In genomic region chr3:125520563-125520919, GRCh38 we compare ENCODE assay signal across 8 cellular contexts. TPM values are rescaled to one million over a fixed set of nuclear protein-coding genes. Genes with fewer than 3 reads are reported as not detected.
DNase-seq lines count a peak whose midpoint lies in the region; ATAC-seq and FAIRE-seq lines count a peak whose summit lies in the region.
"Not testable (repeated sequence)": the region's sequence is repeated elsewhere in the genome, so short reads cannot be mapped to it uniquely, and the experiment has no call there.

No MANE protein-coding gene starts in this region.

- H3K4me1 ChIP-seq in ACC112 (ENCODE audit: control insufficient read depth, insufficient read depth, low read length, unreplicated experiment); HAP-1; SJCRH30; duodenal mucosa (ENCODE audit: control insufficient read depth in 1 of 2, insufficient read depth in 2 of 2, low read length in 2 of 2); iPS DF 6.9 (ENCODE audit: control insufficient read depth, insufficient read depth, low read length); small intestine (ENCODE audit: control insufficient read depth in 2 of 2, insufficient read depth in 1 of 2, low read depth in 1 of 2, low read length in 1 of 2): not testable (repeated sequence)

- not testable (repeated sequence) for H3K27ac ChIP-seq in ACC112 (ENCODE audit: low read depth, low read length); iPS DF 6.9 (ENCODE audit: low read length)
- H3K27ac ChIP-seq in SJCRH30 = peak overlapping the region; percentile 65
- peak overlapping the region; percentile 26 for H3K27ac ChIP-seq in duodenal mucosa (ENCODE audit: low read depth, low read length)
- H3K27ac ChIP-seq in small intestine (ENCODE audit: low read depth in 1 of 2, low read length in 1 of 2) = peak overlapping the region in 1 of 2 donors; percentile 64

- no CpG with 5 or more reads among the region's 15 CpGs for WGBS in iPS DF 6.9 (ENCODE audit: insufficient coverage, insufficient read length)
- 58 to 74% (median 72%) methylated on average over 15 of the region's 15 CpGs for WGBS in small intestine, 3 donors

- peaks cover 39% of the 10 kb centered on the region for H3K79me2 ChIP-seq in ACC112 (ENCODE audit: control insufficient read depth, insufficient read depth, low read length, unreplicated experiment)

- in situ Hi-C loops in HAP-1 (cut with MboI; ENCODE audit: low sequenced_read_pairs) = not testable (repeated sequence)

- peaks cover 0 to 27% of the 10 kb centered on the region in 2 donors for H3K36me3 Mint-ChIP-seq in activated naive CD4-positive, alpha-beta T cell treated with anti-CD3 and anti-CD28 coated beads, Interleukin-2, amount 50 U/mL, for 72 hours
- H3K36me3 Mint-ChIP-seq in naive B cell = not testable (repeated sequence)

- H3K9me3 ChIP-seq in HAP-1; SJCRH30 (replicated peaks); duodenal mucosa (ENCODE audit: control insufficient read depth in 1 of 2, low read length in 2 of 2); iPS DF 6.9 (ENCODE audit: control insufficient read depth, insufficient read depth, low read length); small intestine (ENCODE audit: control insufficient read depth, low read depth): not testable (repeated sequence)

- H3K4me3 ChIP-seq in ACC112 (ENCODE audit: low read depth, low read length) (peak overlapping the region; percentile 98), HAP-1 (peak overlapping the region; percentile 95), SJCRH30 (peak overlapping the region; percentile 91), duodenal mucosa (ENCODE audit: low read depth in 1 of 2, low read length in 2 of 2) (peak overlapping the region; percentile 75 to 96), iPS DF 6.9 (ENCODE audit: low read length) (peak overlapping the region; percentile 84; the same call in 1 of the 2 replicates), small intestine (ENCODE audit: low read depth in 1 of 2, low read length in 2 of 2) (peak overlapping the region; percentile 74 to 84)

- H2AFZ ChIP-seq in ACC112 (ENCODE audit: low read length, unreplicated experiment) = peak overlapping the region; percentile 66

- H3K9me3 Mint-ChIP-seq in activated naive CD4-positive, alpha-beta T cell treated with anti-CD3 and anti-CD28 coated beads, Interleukin-2, amount 50 U/mL, for 72 hours; naive B cell: not testable (repeated sequence)

- DNase-seq in HAP-1 (ENCODE audit: low spot score in 2 of 2); SJCRH30; activated naive CD4-positive, alpha-beta T cell treated with anti-CD3 and anti-CD28 coated beads, Interleukin-2, amount 50 U/mL, for 72 hours (ENCODE audit: low spot score in 2 of 2); iPS DF 6.9 (ENCODE audit: low read depth, low spot score); naive B cell; small intestine: not testable (repeated sequence)

- peak overlapping the region; percentile 89 to 98 (median 96) for H3K4me3 Mint-ChIP-seq in naive B cell

- not testable (repeated sequence) for H3K36me3 ChIP-seq in ACC112 (ENCODE audit: insufficient read depth, low read length); HAP-1 (replicated peaks); SJCRH30; duodenal mucosa (ENCODE audit: control insufficient read depth in 1 of 2, insufficient read depth in 2 of 2, low read length in 2 of 2); iPS DF 6.9 (ENCODE audit: control insufficient read depth, insufficient read depth, low read length); small intestine (ENCODE audit: control insufficient read depth in 2 of 2, insufficient read depth in 2 of 2, low read length in 2 of 2)

- peak overlapping the region; percentile 84 to 98 for H3K27ac Mint-ChIP-seq in activated naive CD4-positive, alpha-beta T cell treated with anti-CD3 and anti-CD28 coated beads, Interleukin-2, amount 50 U/mL, for 72 hours
- H3K27ac Mint-ChIP-seq in naive B cell = peak overlapping the region; percentile 8 to 93 (median 90)

- not testable (repeated sequence) for H3K27me3 ChIP-seq in ACC112 (ENCODE audit: insufficient read depth, low read length); HAP-1 (ENCODE audit: low read depth); SJCRH30; duodenal mucosa (ENCODE audit: control insufficient read depth in 1 of 2, insufficient read depth in 2 of 2, low read length in 2 of 2); iPS DF 6.9 (ENCODE audit: control insufficient read depth, insufficient read depth, low read length); small intestine (ENCODE audit: control insufficient read depth in 2 of 2, insufficient read depth in 2 of 2, low read length in 2 of 2)

- H3K9ac ChIP-seq in duodenal mucosa (ENCODE audit: low read depth in 1 of 2, low read length in 2 of 2) = peak overlapping the region; percentile 81 to 93

- H3K4me1 Mint-ChIP-seq in naive B cell = peaks cover 22 to 43% (median 38%) of the 10 kb centered on the region in 3 donors

- not testable (repeated sequence) for H3K27me3 Mint-ChIP-seq in naive B cell

- not testable (repeated sequence) for FAIRE-seq in small intestine (lab: Jason Lieb, UNC)

- not testable (repeated sequence) for ATAC-seq in activated naive CD4-positive, alpha-beta T cell treated with anti-CD3 and anti-CD28 coated beads, Interleukin-2, amount 50 U/mL, for 72 hours; naive B cell (ENCODE audit: low read depth in 2 of 2)

RNA-seq across cellular contexts. Expression of gene SNX4, which starts 0.5 kb away (rescaled TPM):
- 59.8 and 65.5 TPM in 2 replicates for total RNA-seq in SJCRH30 (2014; rRNA removed; shearing (Covaris generic))
- 10 to 100 TPM; 26.2 to 32.2 TPM for total RNA-seq in activated naive CD4-positive, alpha-beta T cell treated with anti-CD3 and anti-CD28 coated beads, Interleukin-2, amount 50 U/mL, for 72 hours
- polyA plus RNA-seq in naive B cell (ENCODE audit: low read depth in 6 of 6) (10 to 100 TPM; 21.5 to 54.6 (median 26.6) TPM), small intestine (10 to 100 TPM; 30.0 to 71.6 (median 52.7) TPM)
